In the genomic region with DNA sequence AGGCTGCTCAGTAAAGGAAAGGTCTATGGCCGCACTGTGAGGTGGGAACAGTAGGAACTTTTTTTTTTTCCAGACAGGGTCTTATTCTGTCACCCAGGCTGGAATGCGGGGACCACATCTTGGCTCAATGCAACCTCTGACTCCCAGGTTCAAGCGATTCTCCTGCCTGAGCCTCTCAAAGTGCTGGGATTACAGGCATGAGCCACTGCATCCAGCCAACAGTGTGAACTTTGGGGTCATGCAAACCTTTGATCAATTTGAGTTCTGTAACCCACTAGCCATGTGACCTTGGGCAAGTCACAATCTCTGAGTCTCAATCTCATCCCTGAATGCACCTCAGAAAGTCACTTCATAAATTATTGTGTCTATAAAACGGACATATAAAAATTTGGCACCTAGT, we compare ENCODE assay signal across 31 cellular contexts.
"Had no signal": no experiment of that assay in that cellular context is flagged by ENCODE, and none has a peak within 500 bp of the region (broad histone marks: within the 10 kb centered on the region; RNA-seq: fewer than 3 reads in every experiment).

No MANE protein-coding gene starts in this region.

- FAIRE-seq: bronchial epithelial cell had no signal

- H3K4me3 ChIP-seq: MG63, Peyer's patch had no signal

- H3K27ac ChIP-seq: WERI-Rb-1 had no signal

- H3K27me3 ChIP-seq: MG63, Peyer's patch had no signal

- H3K36me3 ChIP-seq: MG63, Peyer's patch, WERI-Rb-1 had no signal

- ATAC-seq: activated naive CD8-positive, alpha-beta T cell treated with anti-CD3 and anti-CD28 coated beads, Interleukin-2, amount 50 U/mL, for 24 hours; activated T-cell treated with anti-CD3 and anti-CD28 coated beads, Interleukin-2, amount 50 U/mL, for 4 hours; PC-3; SK-N-SH treated with all-trans-retinoic acid at 6 μM for 48 hours; T-cell had no signal

- H3K9me3 ChIP-seq: MG63, Peyer's patch had no signal

- DNase-seq: activated CD4-positive, alpha-beta memory T cell treated with anti-CD3 and anti-CD28 coated beads for 36 hours; activated CD4-positive, alpha-beta T cell treated with anti-CD3 and anti-CD28 coated beads, Interleukin-2, amount 50 U/mL, for 1 hour; activated CD4-positive, CD25-positive, alpha-beta regulatory T cell; activated CD8-positive, alpha-beta memory T cell treated with anti-CD3 and anti-CD28 coated beads, Interleukin-2, amount 50 U/mL, for 4 hours; activated naive CD4-positive, alpha-beta T cell treated with anti-CD3 and anti-CD28 coated beads, Interleukin-2, amount 10 ng/mL, durations not matched to agents 7 days and 5 days; activated naive CD8-positive, alpha-beta T cell treated with anti-CD3 and anti-CD28 coated beads, Interleukin-2, amount 50 U/mL, for 24 hours; activated T-cell treated with anti-CD3 and anti-CD28 coated beads for 4 hours; activated T-cell treated with anti-CD3 and anti-CD28 coated beads, Interleukin-2, amount 50 U/mL, for 4 hours; anterior cingulate cortex; Kasumi-1; KG1; MG63; NCI-H1048; NCI-H1105 treated with DMSO at 0.1 percent for 48 hours; NCI-H1436 treated with DMSO at 0.1 percent for 48 hours; NCI-H1694 treated with DMSO at 0.1 percent for 48 hours; NCI-H2029; NCI-H2171; NCI-H510A; NCI-H748 treated with DMSO at 0.1 percent for 48 hours; NK-92 treated with Interleukin-12 subunit alpha and Interleukin-12 subunit beta, amount 100 ng/mL, for 24 hours; PC-3; Peyer's patch; RPMI8226; SIG-M5; T-cell; T-helper 2 cell; T-helper 9 cell; WERI-Rb-1 had no signal
